ENCODE assay signal across 1 cellular context in the genomic region with DNA sequence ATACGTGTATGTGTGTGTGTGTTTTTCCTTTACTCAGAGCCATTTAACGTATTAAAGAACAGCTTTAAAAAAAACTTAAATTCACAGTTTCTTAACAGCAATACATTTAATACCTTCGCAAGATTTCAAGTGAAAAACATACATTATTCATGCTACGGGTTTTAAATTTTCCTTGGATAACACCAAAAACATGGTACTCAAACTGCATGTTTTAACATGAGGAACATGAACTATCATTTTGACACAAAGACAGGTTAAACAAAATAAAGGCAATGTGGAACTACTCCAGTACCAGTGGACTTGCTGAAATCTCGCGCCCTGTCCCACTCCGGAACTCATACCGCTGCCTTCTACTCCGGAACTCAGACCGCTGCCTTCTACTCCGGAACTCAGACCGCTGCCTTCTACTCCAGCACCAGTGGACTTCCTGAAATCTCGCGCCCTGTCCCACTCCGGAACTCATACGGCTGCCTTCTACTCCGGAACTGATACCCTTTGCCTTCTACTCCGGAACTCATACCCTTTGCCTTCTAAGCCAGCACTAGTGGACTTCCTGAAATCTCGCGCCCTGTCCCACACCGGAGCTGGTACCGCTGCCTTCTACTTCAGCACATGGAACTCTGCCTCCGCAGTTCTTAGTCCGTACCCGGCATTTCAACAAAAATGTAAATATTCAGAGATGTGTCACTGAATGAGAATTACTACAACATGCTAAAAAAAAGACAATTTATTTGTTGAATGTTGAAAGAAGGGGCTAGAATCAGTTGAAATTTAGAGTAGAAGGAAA.
TF ChIP-seq lines count a peak whose summit lies in the region.

No MANE protein-coding gene starts in this region.

TF ChIP-seq in K562, 482 proteins besides CTCF, POLR2A, EP300 and RAD21 (continued from another document and continues in another):
- TF ChIP-seq AFF4 (CRISPR knock-in tag; IDR thresholded peaks at IDR 0.05), result peak; percentile 59; the same call in 1 of the 2 replicates
- peak; percentile 30 to 69 for TF ChIP-seq AFF1 (IDR thresholded peaks at IDR 0.05; ENCODE audit: low read depth in 1 of 2, partially characterized antibody in 2 of 2)
- TF ChIP-seq RBM22 (IDR thresholded peaks at IDR 0.05; ENCODE audit: low read depth, low read length, poor library complexity, severe bottlenecking), result no peak
- no peak for TF ChIP-seq HMBOX1 (IDR thresholded peaks at IDR 0.05)
- TF ChIP-seq SIX5 (IDR thresholded peaks at IDR 0.05; ENCODE audit: borderline replicate concordance in 1 of 2, insufficient read depth in 1 of 2, low read depth in 1 of 2, low read length in 2 of 2), result peak in 1 of 2 experiments; percentile 47; a peak in 1 of 4 replicates
- no peak for TF ChIP-seq NCOA4 (IDR thresholded peaks at IDR 0.05; ENCODE audit: partially characterized antibody)
- TF ChIP-seq POLR2G (IDR thresholded peaks at IDR 0.05; ENCODE audit: low read depth, low read length), result peak; percentile 78
- 0 out of 2 replicates have a peak, but pooled peaks have one; percentile 12 for TF ChIP-seq BCOR (IDR thresholded peaks at IDR 0.05)
- TF ChIP-seq, protein P1, sequence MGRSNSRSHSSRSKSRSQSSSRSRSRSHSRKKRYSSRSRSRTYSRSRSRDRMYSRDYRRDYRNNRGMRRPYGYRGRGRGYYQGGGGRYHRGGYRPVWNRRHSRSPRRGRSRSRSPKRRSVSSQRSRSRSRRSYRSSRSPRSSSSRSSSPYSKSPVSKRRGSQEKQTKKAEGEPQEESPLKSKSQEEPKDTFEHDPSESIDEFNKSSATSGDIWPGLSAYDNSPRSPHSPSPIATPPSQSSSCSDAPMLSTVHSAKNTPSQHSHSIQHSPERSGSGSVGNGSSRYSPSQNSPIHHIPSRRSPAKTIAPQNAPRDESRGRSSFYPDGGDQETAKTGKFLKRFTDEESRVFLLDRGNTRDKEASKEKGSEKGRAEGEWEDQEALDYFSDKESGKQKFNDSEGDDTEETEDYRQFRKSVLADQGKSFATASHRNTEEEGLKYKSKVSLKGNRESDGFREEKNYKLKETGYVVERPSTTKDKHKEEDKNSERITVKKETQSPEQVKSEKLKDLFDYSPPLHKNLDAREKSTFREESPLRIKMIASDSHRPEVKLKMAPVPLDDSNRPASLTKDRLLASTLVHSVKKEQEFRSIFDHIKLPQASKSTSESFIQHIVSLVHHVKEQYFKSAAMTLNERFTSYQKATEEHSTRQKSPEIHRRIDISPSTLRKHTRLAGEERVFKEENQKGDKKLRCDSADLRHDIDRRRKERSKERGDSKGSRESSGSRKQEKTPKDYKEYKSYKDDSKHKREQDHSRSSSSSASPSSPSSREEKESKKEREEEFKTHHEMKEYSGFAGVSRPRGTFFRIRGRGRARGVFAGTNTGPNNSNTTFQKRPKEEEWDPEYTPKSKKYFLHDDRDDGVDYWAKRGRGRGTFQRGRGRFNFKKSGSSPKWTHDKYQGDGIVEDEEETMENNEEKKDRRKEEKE (IDR thresholded peaks at IDR 0.05; ENCODE audit: borderline replicate concordance in 1 of 2, control insufficient read depth in 1 of 2, low read depth in 2 of 2, low read length in 1 of 2), result 0 out of 4 replicates have a peak, but pooled peaks of 1 of the 2 experiments have one; percentile 34
- no peak for TF ChIP-seq ZNF239 (CRISPR knock-in tag; IDR thresholded peaks at IDR 0.05)
- no peak for TF ChIP-seq ARID3A (IDR thresholded peaks at IDR 0.05; ENCODE audit: borderline replicate concordance, low read depth, low read length)
- TF ChIP-seq ZFP30 (CRISPR knock-in tag; IDR thresholded peaks at IDR 0.05; ENCODE audit: borderline replicate concordance), result no peak
- TF ChIP-seq CREM (IDR thresholded peaks at IDR 0.05; ENCODE audit: low read depth), result peak; percentile 66
- peak; percentile 98 for TF ChIP-seq NR2C2 (CRISPR knock-in tag; IDR thresholded peaks at IDR 0.05)
- TF ChIP-seq NR2C2 (tag; IDR thresholded peaks at IDR 0.05), result peak; percentile 100
- peak; percentile 20; the same call in 1 of the 2 replicates for TF ChIP-seq CTBP1 (IDR thresholded peaks at IDR 0.05; ENCODE audit: borderline replicate concordance)
- no peak for TF ChIP-seq ZNF518B (CRISPR knock-in tag; IDR thresholded peaks at IDR 0.05)
- no peak for TF ChIP-seq MTF1 (CRISPR knock-in tag; IDR thresholded peaks at IDR 0.05; ENCODE audit: borderline replicate concordance)
- TF ChIP-seq SAFB (IDR thresholded peaks at IDR 0.05; ENCODE audit: borderline replicate concordance, low read depth, low read length), result peak; percentile 93
- 0 out of 2 replicates have a peak, but pooled peaks have one; percentile 46 for TF ChIP-seq DPF2 (IDR thresholded peaks at IDR 0.05)
- TF ChIP-seq ARID1B (IDR thresholded peaks at IDR 0.05), result 0 out of 2 replicates have a peak, but pooled peaks have one; percentile 8
- peak; percentile 80; the same call in 1 of the 2 replicates for TF ChIP-seq ZC3H11A (IDR thresholded peaks at IDR 0.05; ENCODE audit: low read depth, low read length)
- TF ChIP-seq, protein P2, sequence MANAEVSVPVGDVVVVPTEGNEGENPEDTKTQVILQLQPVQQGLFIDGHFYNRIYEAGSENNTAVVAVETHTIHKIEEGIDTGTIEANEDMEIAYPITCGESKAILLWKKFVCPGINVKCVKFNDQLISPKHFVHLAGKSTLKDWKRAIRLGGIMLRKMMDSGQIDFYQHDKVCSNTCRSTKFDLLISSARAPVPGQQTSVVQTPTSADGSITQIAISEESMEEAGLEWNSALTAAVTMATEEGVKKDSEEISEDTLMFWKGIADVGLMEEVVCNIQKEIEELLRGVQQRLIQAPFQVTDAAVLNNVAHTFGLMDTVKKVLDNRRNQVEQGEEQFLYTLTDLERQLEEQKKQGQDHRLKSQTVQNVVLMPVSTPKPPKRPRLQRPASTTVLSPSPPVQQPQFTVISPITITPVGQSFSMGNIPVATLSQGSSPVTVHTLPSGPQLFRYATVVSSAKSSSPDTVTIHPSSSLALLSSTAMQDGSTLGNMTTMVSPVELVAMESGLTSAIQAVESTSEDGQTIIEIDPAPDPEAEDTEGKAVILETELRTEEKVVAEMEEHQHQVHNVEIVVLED (CRISPR knock-in tag; IDR thresholded peaks at IDR 0.05), result no peak
- TF ChIP-seq, protein P3, sequence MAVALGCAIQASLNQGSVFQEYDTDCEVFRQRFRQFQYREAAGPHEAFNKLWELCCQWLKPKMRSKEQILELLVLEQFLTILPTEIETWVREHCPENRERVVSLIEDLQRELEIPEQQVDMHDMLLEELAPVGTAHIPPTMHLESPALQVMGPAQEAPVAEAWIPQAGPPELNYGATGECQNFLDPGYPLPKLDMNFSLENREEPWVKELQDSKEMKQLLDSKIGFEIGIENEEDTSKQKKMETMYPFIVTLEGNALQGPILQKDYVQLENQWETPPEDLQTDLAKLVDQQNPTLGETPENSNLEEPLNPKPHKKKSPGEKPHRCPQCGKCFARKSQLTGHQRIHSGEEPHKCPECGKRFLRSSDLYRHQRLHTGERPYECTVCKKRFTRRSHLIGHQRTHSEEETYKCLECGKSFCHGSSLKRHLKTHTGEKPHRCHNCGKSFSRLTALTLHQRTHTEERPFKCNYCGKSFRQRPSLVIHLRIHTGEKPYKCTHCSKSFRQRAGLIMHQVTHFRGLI (CRISPR knock-in tag; IDR thresholded peaks at IDR 0.05), result no peak
- no peak for TF ChIP-seq ZNF696 (CRISPR knock-in tag; conservative IDR thresholded peaks at IDR 0.05)
- peak; percentile 69; the same call in 1 of the 2 replicates for TF ChIP-seq CBX1 (IDR thresholded peaks at IDR 0.05; ENCODE audit: low read depth)
- peak; percentile 89 for TF ChIP-seq POLR2H (tag; IDR thresholded peaks at IDR 0.05; ENCODE audit: low read depth)
- TF ChIP-seq GATAD2B (IDR thresholded peaks at IDR 0.05; ENCODE audit: borderline replicate concordance), result 0 out of 2 replicates have a peak, but pooled peaks have one; percentile 70
- no peak for TF ChIP-seq IFI16 (CRISPR knock-in tag; IDR thresholded peaks at IDR 0.05)
